11 cellular contexts compared by ENCODE assay signal in the genomic region with DNA sequence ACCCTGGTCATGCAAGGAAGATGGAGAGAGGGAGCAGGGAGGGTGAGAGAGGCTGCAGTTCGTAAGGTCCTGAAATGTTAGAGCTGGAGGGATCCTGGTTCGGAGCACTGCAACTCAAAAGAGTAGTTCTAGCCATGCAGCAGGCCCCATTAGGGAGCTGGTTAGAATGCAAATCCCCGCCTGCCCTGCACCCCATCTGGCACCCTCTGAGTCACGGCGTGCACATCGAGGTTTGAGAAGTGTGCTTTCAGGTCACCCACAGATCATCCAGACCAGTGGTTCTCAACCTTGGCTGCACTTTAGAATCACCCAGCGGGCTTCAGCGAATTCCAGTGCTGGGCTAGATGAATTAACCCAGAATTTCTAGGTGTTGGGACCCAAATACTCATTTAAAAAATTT. TPM values are rescaled to one million over a fixed set of nuclear protein-coding genes. Genes with fewer than 3 reads are reported as not detected.
DNase-seq lines count a peak whose midpoint lies in the region; ATAC-seq lines count a peak whose summit lies in the region.
"Had no signal": no experiment of that assay in that cellular context is flagged by ENCODE, and none has a peak within 500 bp of the region (broad histone marks: within the 10 kb centered on the region; RNA-seq: fewer than 3 reads in every experiment).

No MANE protein-coding gene starts in this region.

- H2BK15ac ChIP-seq in mesenchymal stem cell (ENCODE audit: low read depth, poor library complexity, severe bottlenecking) = no peak overlapping the region

- H3K4me3 ChIP-seq in mesenchymal stem cell (ENCODE audit: insufficient read depth in 1 of 2, low read depth in 1 of 2, low read length in 2 of 2) = no peak overlapping the region

- H2AFZ ChIP-seq in mesenchymal stem cell (ENCODE audit: low read depth, low read length) = no peak overlapping the region

- H3K9me3 Mint-ChIP-seq in naive thymus-derived CD8-positive, alpha-beta T cell = no peaks in the 10 kb centered on the region
- no peaks in the 10 kb centered on the region for H3K9me3 Mint-ChIP-seq in effector memory CD8-positive, alpha-beta T cell

- H3K18ac ChIP-seq in mesenchymal stem cell (ENCODE audit: low read depth in 1 of 2, low read length in 2 of 2) = no peak overlapping the region

- no peaks in the 10 kb centered on the region for H3K9me3 ChIP-seq in mesenchymal stem cell (ENCODE audit: control insufficient read depth, low read length)

- peak overlapping the region; percentile 29 for H4K91ac ChIP-seq in mesenchymal stem cell (ENCODE audit: low read length)

- peaks cover 4% of the 10 kb centered on the region for H3K79me1 ChIP-seq in mesenchymal stem cell (replicated peaks; ENCODE audit: low read length, poor library complexity, severe bottlenecking)

- WGBS in mesenchymal stem cell = 96% methylated on average over 6 of the region's 8 CpGs

- peaks cover 6% of the 10 kb centered on the region for H3K4me1 ChIP-seq in mesenchymal stem cell (ENCODE audit: control insufficient read depth, insufficient read depth, low read depth, low read length)

- no peak overlapping the region for H2BK120ac ChIP-seq in mesenchymal stem cell (ENCODE audit: low read depth, low read length)

- no peak overlapping the region for H4K8ac ChIP-seq in mesenchymal stem cell (ENCODE audit: low read length)

- H3K27ac Mint-ChIP-seq in naive thymus-derived CD8-positive, alpha-beta T cell = no peak overlapping the region
- no peak overlapping the region for H3K27ac Mint-ChIP-seq in effector memory CD8-positive, alpha-beta T cell

- peaks cover 15 to 36% of the 10 kb centered on the region in 2 experiments for H3K36me3 ChIP-seq in mesenchymal stem cell (ENCODE audit: control insufficient read depth in 1 of 2, insufficient read depth in 2 of 2, low read depth in 1 of 2, low read length in 2 of 2)

- H3K4me1 Mint-ChIP-seq in naive thymus-derived CD8-positive, alpha-beta T cell = peaks cover 0 to 2% (median 0%) of the 10 kb centered on the region in 4 donors
- peaks cover 0 to 4% of the 10 kb centered on the region in 2 donors for H3K4me1 Mint-ChIP-seq in effector memory CD8-positive, alpha-beta T cell (ENCODE audit: low read depth in 2 of 2)

- H3K27ac ChIP-seq in mesenchymal stem cell (ENCODE audit: low read length, poor library complexity, severe bottlenecking) = no peak overlapping the region

- no peaks in the 10 kb centered on the region for H3K27me3 ChIP-seq in mesenchymal stem cell (ENCODE audit: control insufficient read depth in 1 of 2, insufficient read depth in 1 of 2, low read length in 2 of 2)

- peak; percentile 95 for ATAC-seq in GM18873 (IDR thresholded peaks at IDR 0.05; ENCODE audit: low FRiP score, unreplicated experiment)
- ATAC-seq in GM21825 (IDR thresholded peaks at IDR 0.05; ENCODE audit: unreplicated experiment) = peak; percentile 92
- ATAC-seq in HG03460 (IDR thresholded peaks at IDR 0.05; ENCODE audit: unreplicated experiment) = peak; percentile 94
- ATAC-seq in naive thymus-derived CD8-positive, alpha-beta T cell = no peak
- no peak for ATAC-seq in effector memory CD8-positive, alpha-beta T cell (replicated peaks)
- ATAC-seq: activated CD4-positive, CD25-positive, alpha-beta regulatory T cell treated with anti-CD3 and anti-CD28 coated beads, Interleukin-2, amount 50 U/mL, for 24 hours had no signal

- H3K4me2 ChIP-seq in mesenchymal stem cell (ENCODE audit: low read length, poor library complexity, severe bottlenecking) = no peak overlapping the region

- H3K14ac ChIP-seq in mesenchymal stem cell (ENCODE audit: low read length in 2 of 2) = no peak overlapping the region

- POLR2A ChIA-PET in naive thymus-derived CD8-positive, alpha-beta T cell (lab: Charles Lee) = no interaction called here

- no peak overlapping the region for H3K4ac ChIP-seq in mesenchymal stem cell (ENCODE audit: low read depth in 1 of 2, low read length in 2 of 2)

- no peak overlapping the region for H2BK12ac ChIP-seq in mesenchymal stem cell (ENCODE audit: low read length in 2 of 2)

- H2BK5ac ChIP-seq in mesenchymal stem cell (ENCODE audit: low read depth, low read length, poor library complexity, severe bottlenecking) = no peak overlapping the region

- no peak overlapping the region for H3K4me3 Mint-ChIP-seq in naive thymus-derived CD8-positive, alpha-beta T cell
- no peak overlapping the region for H3K4me3 Mint-ChIP-seq in effector memory CD8-positive, alpha-beta T cell

- H3K36me3 Mint-ChIP-seq in naive thymus-derived CD8-positive, alpha-beta T cell = no peaks in the 10 kb centered on the region
- no peaks in the 10 kb centered on the region for H3K36me3 Mint-ChIP-seq in effector memory CD8-positive, alpha-beta T cell (ENCODE audit: insufficient read depth)

- no peak for DNase-seq in mesenchymal stem cell
- DNase-seq in effector CD4-positive, alpha-beta T cell = no peak
- DNase-seq in naive thymus-derived CD8-positive, alpha-beta T cell = no peak
- no peak for DNase-seq in effector memory CD8-positive, alpha-beta T cell
- DNase-seq in DMS53 treated with DMSO at 0.1 percent for 48 hours (lab: John Stamatoyannopoulos, UW; ENCODE audit: unreplicated experiment) = no peak
- DNase-seq: amniotic stem cell, NCI-H748 treated with DMSO at 0.1 percent for 48 hours had no signal

- H3K23ac ChIP-seq in mesenchymal stem cell (ENCODE audit: low read length in 2 of 2) = no peak overlapping the region

- H3K9ac ChIP-seq in mesenchymal stem cell (ENCODE audit: low read length) = no peak overlapping the region

- no peak overlapping the region for H2AK5ac ChIP-seq in mesenchymal stem cell (ENCODE audit: low read length, severe bottlenecking)

- no peaks in the 10 kb centered on the region for H3K27me3 Mint-ChIP-seq in naive thymus-derived CD8-positive, alpha-beta T cell
- no peaks in the 10 kb centered on the region for H3K27me3 Mint-ChIP-seq in effector memory CD8-positive, alpha-beta T cell

RNA-seq across cellular contexts. Expression of gene ST3GAL4, which starts 48.2 kb away (rescaled TPM):
- 11.1 TPM for polyA plus RNA-seq in mesenchymal stem cell (2013, experiment 1 of 2)
- 11.5 TPM for polyA plus RNA-seq in mesenchymal stem cell (2013, experiment 2 of 2)
- total RNA-seq in naive thymus-derived CD8-positive, alpha-beta T cell = 1 to 10 TPM; 1.1 to 1.9 TPM
- polyA plus RNA-seq in naive thymus-derived CD8-positive, alpha-beta T cell = 1 to 10 TPM; 2.1 to 6.6 (median 2.7) TPM

Comparison
In these comparisons a context has a peak if more than half of its experiments do, and no peak if none do; other contexts are left out.
1. ATAC-seq: peak in GM18873 (single experiment), GM21825 (single experiment) and HG03460 (single experiment); none in naive thymus-derived CD8-positive, alpha-beta T cell (0 of 2) and effector memory CD8-positive, alpha-beta T cell (single experiment).